ENCODE assay signal across 8 cellular contexts in the genomic region with DNA sequence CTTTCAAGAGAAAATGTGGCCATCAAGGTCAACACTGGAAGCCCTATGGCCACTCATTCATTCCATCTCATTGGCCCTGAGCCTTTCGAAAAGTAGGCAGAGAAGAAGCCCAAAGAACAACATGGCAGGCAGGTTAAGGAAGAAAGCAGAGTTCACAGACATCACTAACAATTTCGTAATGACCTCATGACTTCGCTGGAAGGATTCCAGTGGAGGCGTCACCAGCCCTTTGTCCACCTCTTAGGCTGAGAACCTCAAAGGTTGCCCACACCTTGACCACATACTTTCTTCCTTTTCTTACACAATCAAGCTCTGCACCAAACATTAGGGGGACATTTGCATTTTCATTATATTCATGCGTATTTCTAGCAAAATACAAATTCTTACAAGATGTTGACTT.
DNase-seq lines count a peak whose midpoint lies in the region; ATAC-seq, FAIRE-seq and TF ChIP-seq lines count a peak whose summit lies in the region.
"Not testable (repeated sequence)": the region's sequence is repeated elsewhere in the genome, so short reads cannot be mapped to it uniquely, and the experiment has no call there.

No MANE protein-coding gene starts in this region.

- not testable (repeated sequence) for H3K36me3 ChIP-seq in GM23338 (ENCODE audit: insufficient read depth); KOPT-K1 (ENCODE audit: insufficient read depth, low read length); breast epithelium; hepatocyte (replicated peaks; ENCODE audit: insufficient read depth, low read depth); neutrophil

- H3K4me1 ChIP-seq in A549: peaks cover 31% of the 10 kb centered on the region
- H3K4me1 ChIP-seq in GM23338 (ENCODE audit: insufficient read depth); breast epithelium: not testable (repeated sequence)
- H3K4me1 ChIP-seq in hepatocyte (ENCODE audit: insufficient read depth): peaks cover 14% of the 10 kb centered on the region
- H3K4me1 ChIP-seq in neutrophil (ENCODE audit: control insufficient read depth in 1 of 2, insufficient read depth in 1 of 2, low read depth in 1 of 2, low read length in 1 of 2): peaks cover 12 to 17% of the 10 kb centered on the region in 2 experiments

- peaks cover 10% of the 10 kb centered on the region; the same call in 2 of the 3 replicates for H3K4me1 Mint-ChIP-seq in GM23338
- H3K4me1 Mint-ChIP-seq in T-helper 17 cell: not testable (repeated sequence)

- not testable (repeated sequence) for H3K9me3 Mint-ChIP-seq in GM23338

- intact Hi-C loops in breast epithelium (cut with DNase I; ENCODE audit: low total_unique reads): not testable (repeated sequence)

- not testable (repeated sequence) for TF ChIP-seq POLR2A in A549 (IDR thresholded peaks at IDR 0.05; ENCODE audit: low read length); breast epithelium (IDR thresholded peaks at IDR 0.05)

- POLR2A ChIA-PET in A549 (lab: Yijun Ruan, JAX): not testable (repeated sequence)

- not testable (repeated sequence) for H3K9me2 ChIP-seq in GM23338 (ENCODE audit: insufficient read depth); hepatocyte (replicated peaks; ENCODE audit: insufficient read depth)

- peak overlapping the region; percentile 17; the same call in 2 of the 3 replicates for H3K4me2 ChIP-seq in A549
- H3K4me2 ChIP-seq in GM23338, hepatocyte: not testable (repeated sequence)

- H3K9me3 ChIP-seq in A549; KOPT-K1 (ENCODE audit: insufficient read depth, low read length, poor library complexity, severe bottlenecking); T-helper 17 cell (ENCODE audit: control insufficient read depth, low read length, poor library complexity, severe bottlenecking); breast epithelium; hepatocyte (ENCODE audit: low read depth); neutrophil: not testable (repeated sequence)

- not testable (repeated sequence) for H3K36me3 Mint-ChIP-seq in GM23338 (ENCODE audit: low read depth); T-helper 17 cell (ENCODE audit: low read depth)

- not testable (repeated sequence) for H3K27me3 ChIP-seq in GM23338 (ENCODE audit: insufficient read depth); breast epithelium; hepatocyte; neutrophil

- H3K79me2 ChIP-seq in GM23338 (replicated peaks; ENCODE audit: insufficient read depth); hepatocyte: not testable (repeated sequence)

- not testable (repeated sequence) for H3K27ac Mint-ChIP-seq in GM23338
- peak overlapping the region; percentile 73 for H3K27ac Mint-ChIP-seq in T-helper 17 cell

- TF ChIP-seq CTCF in A549 (IDR thresholded peaks at IDR 0.05); GM23338 (conservative IDR thresholded peaks at IDR 0.05; ENCODE audit: low read depth in 2 of 2); breast epithelium (IDR thresholded peaks at IDR 0.05); hepatocyte (IDR thresholded peaks at IDR 0.05; ENCODE audit: poor library complexity); neutrophil (IDR thresholded peaks at IDR 0.05): not testable (repeated sequence)

- not testable (repeated sequence) for H3K27me3 Mint-ChIP-seq in GM23338 (ENCODE audit: insufficient read depth, low read depth, poor library complexity); T-helper 17 cell

- ATAC-seq in A549, GM23338, T-helper 17 cell: not testable (repeated sequence)

- H3K27ac ChIP-seq in A549 (peak overlapping the region in 1 of 2 experiments; percentile 63; a peak in 2 of 6 replicates), GM23338 (ENCODE audit: low read depth) (peak overlapping the region; percentile 69; the same call in 1 of the 2 replicates), KOPT-K1 (ENCODE audit: low read depth, low read length, poor library complexity, severe bottlenecking) (peak overlapping the region; percentile 31), breast epithelium (peak overlapping the region; percentile 32 to 40), hepatocyte (peak overlapping the region; percentile 80), neutrophil (peak overlapping the region; percentile 93)

- CTCF ChIA-PET in A549 (lab: Yijun Ruan, JAX): not testable (repeated sequence)

- WGBS in A549 (ENCODE audit: missing lambda C conversion rate): 89% methylated on average over 5 of the region's 5 CpGs
- WGBS in hepatocyte (ENCODE audit: low lambda C conversion rate, missing lambda C conversion rate): 86% methylated on average over 5 of the region's 5 CpGs

- not testable (repeated sequence) for DNase-seq in A549 (ENCODE audit: low read depth in 1 of 2, low spot score in 1 of 2); GM23338 (ENCODE audit: low spot score); T-helper 17 cell; breast epithelium (ENCODE audit: low spot score in 2 of 2); hepatocyte (ENCODE audit: low spot score)
- DNase-seq in activated naive CD4-positive, alpha-beta T cell treated with Interleukin-2 at 50 U/mL for 16 hours: peak; percentile 1

- H3F3A ChIP-seq in GM23338 (replicated peaks; ENCODE audit: low read depth): not testable (repeated sequence)

- H3K4me3 Mint-ChIP-seq in GM23338, T-helper 17 cell: not testable (repeated sequence)

- not testable (repeated sequence) for H2AFZ ChIP-seq in GM23338, hepatocyte

- not testable (repeated sequence) for H3K4me3 ChIP-seq in A549; GM23338; breast epithelium; hepatocyte; neutrophil (ENCODE audit: low read depth in 1 of 2, low read length in 1 of 2)

- not testable (repeated sequence) for TF ChIP-seq RAD21 in A549 (conservative IDR thresholded peaks at IDR 0.05 in 1 of 2, IDR thresholded peaks at IDR 0.05 in 1 of 2)

- FAIRE-seq in A549 (lab: Jason Lieb, UNC): not testable (repeated sequence)

- not testable (repeated sequence) for TF ChIP-seq EP300 in A549 (IDR thresholded peaks at IDR 0.05)

- H4K20me1 ChIP-seq in GM23338 (replicated peaks; ENCODE audit: insufficient read depth); hepatocyte (ENCODE audit: insufficient read depth, poor library complexity, severe bottlenecking): not testable (repeated sequence)
